ENCODE assay signal across 10 cellular contexts in the genomic region with DNA sequence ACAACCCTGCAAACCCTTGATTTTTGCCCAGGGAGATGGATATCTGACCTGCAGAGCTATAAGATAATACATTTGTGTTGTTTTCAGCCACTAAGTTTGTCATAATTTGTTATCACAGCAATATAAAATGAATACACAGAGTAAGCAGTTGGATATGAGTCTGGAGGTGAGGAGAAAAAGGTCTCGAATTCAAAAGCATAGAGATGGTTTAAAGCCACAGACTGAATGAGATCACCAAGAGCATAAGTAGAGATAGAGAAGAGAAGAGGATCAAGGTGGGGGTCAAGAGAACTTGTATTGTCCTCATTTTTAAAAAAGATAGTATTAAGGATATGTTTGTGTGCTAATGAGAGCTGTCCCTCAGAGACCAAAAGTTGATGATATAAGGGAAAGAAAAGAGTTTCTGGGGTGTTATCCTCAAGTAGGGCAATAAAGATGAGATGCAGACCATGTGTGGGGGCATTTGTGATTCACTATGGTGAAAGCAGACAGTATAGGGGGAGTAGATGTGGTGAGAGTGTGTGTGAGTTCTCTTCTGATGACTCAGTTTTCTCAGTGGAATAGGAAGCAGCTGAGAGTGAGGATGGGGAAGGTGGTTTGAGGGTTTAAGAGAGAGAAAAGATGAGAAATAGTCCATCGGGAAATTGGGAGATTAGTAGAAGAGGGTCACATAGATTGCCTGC. TPM values are rescaled to one million over a fixed set of nuclear protein-coding genes. Genes with fewer than 3 reads are reported as not detected.
DNase-seq lines count a peak whose midpoint lies in the region; ATAC-seq and TF ChIP-seq lines count a peak whose summit lies in the region.
"Had no signal": no experiment of that assay in that cellular context is flagged by ENCODE, and none has a peak within 500 bp of the region (broad histone marks: within the 10 kb centered on the region; RNA-seq: fewer than 3 reads in every experiment).

No MANE protein-coding gene starts in this region.

- TF ChIP-seq CTCF in chondrocyte (IDR thresholded peaks at IDR 0.05) = no peak

- DNase-seq in T-helper 1 cell (no peak), KBM-7 (peak; percentile 15), astrocyte of the hippocampus (ENCODE audit: low read depth, low spot score) (peak; percentile 32), chondrocyte (ENCODE audit: low spot score) (no peak), Ammon's horn (ENCODE audit: low spot score) (no peak)
- no peak for DNase-seq in naive thymus-derived CD8-positive, alpha-beta T cell
- DNase-seq: 8988T, NCI-H69 had no signal

- peak overlapping the region; percentile 7 for H3K27ac Mint-ChIP-seq in T-helper 1 cell treated with Interleukin-12 subunit alpha and Interleukin-12 subunit beta and Interleukin-4 antibody, amounts not matched to agents 30 μg/mL and 1 μg/mL, for 36 hours
- peak overlapping the region; percentile 8 to 79 (median 58) for H3K27ac Mint-ChIP-seq in naive thymus-derived CD8-positive, alpha-beta T cell
- no peak overlapping the region for H3K27ac Mint-ChIP-seq in chondrocyte (ENCODE audit: unreplicated experiment)

- ATAC-seq in naive thymus-derived CD8-positive, alpha-beta T cell = no peak
- no peak for ATAC-seq in GM18520 (IDR thresholded peaks at IDR 0.05; ENCODE audit: unreplicated experiment)

- peaks cover 22% of the 10 kb centered on the region for H3K36me3 Mint-ChIP-seq in T-helper 1 cell treated with Interleukin-12 subunit alpha and Interleukin-12 subunit beta and Interleukin-4 antibody, amounts not matched to agents 30 μg/mL and 1 μg/mL, for 36 hours (ENCODE audit: low read depth)
- H3K36me3 Mint-ChIP-seq in naive thymus-derived CD8-positive, alpha-beta T cell = peaks cover 5 to 11% (median 6%) of the 10 kb centered on the region in 3 donors
- H3K36me3 Mint-ChIP-seq in chondrocyte (ENCODE audit: low read depth) = no peaks in the 10 kb centered on the region

- no peaks in the 10 kb centered on the region for H3K9me3 Mint-ChIP-seq in T-helper 1 cell treated with Interleukin-12 subunit alpha and Interleukin-12 subunit beta and Interleukin-4 antibody, amounts not matched to agents 30 μg/mL and 1 μg/mL, for 36 hours
- peaks cover 0 to 7% (median 0%) of the 10 kb centered on the region in 9 donors for H3K9me3 Mint-ChIP-seq in naive thymus-derived CD8-positive, alpha-beta T cell
- peaks cover 5% of the 10 kb centered on the region for H3K9me3 Mint-ChIP-seq in chondrocyte (ENCODE audit: low read depth)

- in situ Hi-C loops in KBM-7 (cut with MboI; ENCODE audit: low pct_unique_long_range_greater_than_20kb, low sequenced_read_pairs) = no loop called here

- peaks cover 50% of the 10 kb centered on the region for H3K4me1 Mint-ChIP-seq in T-helper 1 cell treated with Interleukin-12 subunit alpha and Interleukin-12 subunit beta and Interleukin-4 antibody, amounts not matched to agents 30 μg/mL and 1 μg/mL, for 36 hours (ENCODE audit: low read depth)
- H3K4me1 Mint-ChIP-seq in naive thymus-derived CD8-positive, alpha-beta T cell = peaks cover 42 to 92% (median 80%) of the 10 kb centered on the region in 4 donors
- peaks cover 36% of the 10 kb centered on the region for H3K4me1 Mint-ChIP-seq in chondrocyte (ENCODE audit: low read depth)

- POLR2A ChIA-PET in naive thymus-derived CD8-positive, alpha-beta T cell (lab: Charles Lee) = interaction anchor here (1.2 kb wide), 1 partner anchor 188 kb away, joined by 3 read pairs; no protein-coding TSS in a partner anchor

- H3K4me3 Mint-ChIP-seq in T-helper 1 cell treated with Interleukin-12 subunit alpha and Interleukin-12 subunit beta and Interleukin-4 antibody, amounts not matched to agents 30 μg/mL and 1 μg/mL, for 36 hours = no peak overlapping the region
- peak overlapping the region in 3 of 10 donors; percentile 3 to 39 (median 15) for H3K4me3 Mint-ChIP-seq in naive thymus-derived CD8-positive, alpha-beta T cell
- no peak overlapping the region for H3K4me3 Mint-ChIP-seq in chondrocyte (ENCODE audit: unreplicated experiment)

- no peaks in the 10 kb centered on the region for H3K27me3 Mint-ChIP-seq in T-helper 1 cell treated with Interleukin-12 subunit alpha and Interleukin-12 subunit beta and Interleukin-4 antibody, amounts not matched to agents 30 μg/mL and 1 μg/mL, for 36 hours (ENCODE audit: low read depth)
- H3K27me3 Mint-ChIP-seq in naive thymus-derived CD8-positive, alpha-beta T cell = no peaks in the 10 kb centered on the region
- H3K27me3 Mint-ChIP-seq in chondrocyte (ENCODE audit: low read depth) = no peaks in the 10 kb centered on the region

RNA-seq across cellular contexts. Expression of gene PCGF5, which starts 25.8 kb away (rescaled TPM):
- 10 to 100 TPM; 51.1 to 51.7 TPM for total RNA-seq in naive thymus-derived CD8-positive, alpha-beta T cell
- 10 to 100 TPM; 55.7 to 73.5 (median 60.8) TPM for polyA plus RNA-seq in naive thymus-derived CD8-positive, alpha-beta T cell
- total RNA-seq in chondrocyte = 22.9 to 36.9 TPM (median 35.0 TPM) in 3 replicates

Comparison
In these comparisons a context has a peak if more than half of its experiments do, and no peak if none do; other contexts are left out.
1. DNase-seq: peak in KBM-7 (single experiment) and astrocyte of the hippocampus (single experiment); none in T-helper 1 cell (0 of 5), naive thymus-derived CD8-positive, alpha-beta T cell (0 of 10), chondrocyte (single experiment) and Ammon's horn (single experiment).